In the genomic region with DNA sequence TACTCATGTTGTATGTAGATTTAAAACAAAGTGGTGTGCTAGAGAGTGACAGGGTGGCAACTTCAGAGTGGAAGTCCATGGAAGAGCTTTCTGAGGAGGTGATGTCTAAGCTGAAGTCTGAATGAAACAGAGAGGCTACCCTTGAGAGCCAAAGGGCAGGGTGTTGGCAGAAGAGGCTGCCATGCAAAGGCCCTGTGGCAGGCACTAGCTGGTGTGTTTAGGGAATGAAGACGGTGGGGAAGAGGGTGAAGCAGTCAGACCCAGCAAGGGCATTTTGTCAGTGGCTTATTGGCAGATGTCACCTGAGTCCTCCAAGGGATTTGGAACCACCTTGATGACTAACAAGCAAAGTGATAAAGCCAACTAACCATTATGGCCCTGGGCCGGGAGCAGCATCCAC, we compare ENCODE assay signal across 10 cellular contexts. TPM values are rescaled to one million over a fixed set of nuclear protein-coding genes. Genes with fewer than 3 reads are reported as not detected.
"Had no signal": no experiment of that assay in that cellular context is flagged by ENCODE, and none has a peak within 500 bp of the region (broad histone marks: within the 10 kb centered on the region; RNA-seq: fewer than 3 reads in every experiment).

No MANE protein-coding gene starts in this region.

- ATAC-seq: GM23338, HepG2 had no signal

- H3K4me2 ChIP-seq: GM23338 had no signal

- FAIRE-seq: H1, H54, HepG2 had no signal

- H3K9me3 Mint-ChIP-seq: H9, HFFc6 had no signal

- DNase-seq: H9, HCEC 1CT, HFFc6, KG1 had no signal

- H2AFZ ChIP-seq: GM23338 had no signal

- H3K27ac Mint-ChIP-seq: GM23338, H9, HFFc6 had no signal

- H3K27ac ChIP-seq: HL-60 had no signal

- H3K4me3 ChIP-seq: GM23338 had no signal

- H3K4me3 Mint-ChIP-seq: GM23338, H9, HFFc6, IgD-negative memory B cell had no signal

RNA-seq across cellular contexts. Expression of gene CAMK2B, which starts 3.7 kb away (rescaled TPM):
- total RNA-seq: GM23338 had no signal
- polyA plus RNA-seq: GM23338, IgD-negative memory B cell had no signal
